In the genomic region with DNA sequence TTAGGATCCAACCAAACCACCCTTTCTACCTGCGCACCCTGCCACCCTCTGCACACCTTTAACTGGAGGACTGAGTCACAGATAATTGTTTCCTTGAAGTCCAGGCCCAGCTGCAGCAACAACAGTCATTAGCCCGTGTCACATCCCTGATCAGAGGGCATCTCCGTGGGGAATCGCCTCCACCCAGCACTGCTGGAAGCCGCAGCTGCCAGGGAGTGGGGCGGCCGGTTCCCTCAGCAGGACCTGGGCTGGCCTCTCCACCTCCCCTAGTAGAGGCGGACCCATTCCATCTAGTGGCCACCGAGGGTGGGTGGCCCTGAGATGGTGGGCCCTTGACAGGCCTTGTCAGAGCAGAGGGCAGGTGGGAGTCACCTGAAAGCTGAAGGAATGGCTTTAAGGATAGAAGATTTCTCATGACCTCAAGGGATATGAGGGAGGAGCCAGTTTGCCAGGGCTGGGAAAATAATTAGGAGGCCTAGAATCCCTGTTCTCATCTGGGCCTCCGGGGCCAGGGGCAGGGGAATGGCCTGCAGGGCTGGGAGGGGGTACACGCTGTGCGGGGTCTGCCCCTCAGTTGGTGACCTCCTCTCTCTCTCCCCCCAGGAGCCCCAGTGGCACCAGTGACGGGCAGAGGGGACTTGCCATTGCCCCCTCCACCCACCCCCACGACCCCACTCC, we compare ENCODE assay signal across 1 cellular context.
TF ChIP-seq lines count a peak whose summit lies in the region.

No MANE protein-coding gene starts in this region.

TF ChIP-seq in HepG2, 621 proteins besides CTCF, POLR2A, EP300 and RAD21:
- TF ChIP-seq ZBTB4 (CRISPR knock-in tag; IDR thresholded peaks at IDR 0.05; ENCODE audit: borderline replicate concordance) (no peak), RBFOX2 (IDR thresholded peaks at IDR 0.05; ENCODE audit: low read depth, low read length) (peak; percentile 49), ZC3H13 (CRISPR knock-in tag; IDR thresholded peaks at IDR 0.05) (peak; percentile 86), EHMT2 (IDR thresholded peaks at IDR 0.05; ENCODE audit: borderline replicate concordance, low read depth, low read length) (no peak), SSRP1 (CRISPR knock-in tag; IDR thresholded peaks at IDR 0.05) (0 out of 2 replicates have a peak, but pooled peaks have one; percentile 59), USF2 (IDR thresholded peaks at IDR 0.05; ENCODE audit: low read depth, low read length) (no peak), USF2 (CRISPR knock-in tag; IDR thresholded peaks at IDR 0.05; ENCODE audit: borderline replicate concordance) (no peak), ZNF772 (CRISPR knock-in tag; IDR thresholded peaks at IDR 0.05) (0 out of 2 replicates have a peak, but pooled peaks have one; percentile 22), HNF1B (CRISPR knock-in tag; IDR thresholded peaks at IDR 0.05) (0 out of 2 replicates have a peak, but pooled peaks have one; percentile 43), POLR2G (IDR thresholded peaks at IDR 0.05; ENCODE audit: low read depth, low read length) (peak; percentile 43), FUBP1 (CRISPR knock-in tag; IDR thresholded peaks at IDR 0.05; ENCODE audit: borderline replicate concordance) (no peak), ZBTB7B (CRISPR knock-in tag; IDR thresholded peaks at IDR 0.05) (no peak), AGO2 (optimal IDR thresholded peaks at IDR 0.05; ENCODE audit: low read depth, low read length) (peak; percentile 65), TBX2 (CRISPR knock-in tag; IDR thresholded peaks at IDR 0.05; ENCODE audit: borderline replicate concordance) (0 out of 2 replicates have a peak, but pooled peaks have one; percentile 32)
- TF ChIP-seq, protein P1, sequence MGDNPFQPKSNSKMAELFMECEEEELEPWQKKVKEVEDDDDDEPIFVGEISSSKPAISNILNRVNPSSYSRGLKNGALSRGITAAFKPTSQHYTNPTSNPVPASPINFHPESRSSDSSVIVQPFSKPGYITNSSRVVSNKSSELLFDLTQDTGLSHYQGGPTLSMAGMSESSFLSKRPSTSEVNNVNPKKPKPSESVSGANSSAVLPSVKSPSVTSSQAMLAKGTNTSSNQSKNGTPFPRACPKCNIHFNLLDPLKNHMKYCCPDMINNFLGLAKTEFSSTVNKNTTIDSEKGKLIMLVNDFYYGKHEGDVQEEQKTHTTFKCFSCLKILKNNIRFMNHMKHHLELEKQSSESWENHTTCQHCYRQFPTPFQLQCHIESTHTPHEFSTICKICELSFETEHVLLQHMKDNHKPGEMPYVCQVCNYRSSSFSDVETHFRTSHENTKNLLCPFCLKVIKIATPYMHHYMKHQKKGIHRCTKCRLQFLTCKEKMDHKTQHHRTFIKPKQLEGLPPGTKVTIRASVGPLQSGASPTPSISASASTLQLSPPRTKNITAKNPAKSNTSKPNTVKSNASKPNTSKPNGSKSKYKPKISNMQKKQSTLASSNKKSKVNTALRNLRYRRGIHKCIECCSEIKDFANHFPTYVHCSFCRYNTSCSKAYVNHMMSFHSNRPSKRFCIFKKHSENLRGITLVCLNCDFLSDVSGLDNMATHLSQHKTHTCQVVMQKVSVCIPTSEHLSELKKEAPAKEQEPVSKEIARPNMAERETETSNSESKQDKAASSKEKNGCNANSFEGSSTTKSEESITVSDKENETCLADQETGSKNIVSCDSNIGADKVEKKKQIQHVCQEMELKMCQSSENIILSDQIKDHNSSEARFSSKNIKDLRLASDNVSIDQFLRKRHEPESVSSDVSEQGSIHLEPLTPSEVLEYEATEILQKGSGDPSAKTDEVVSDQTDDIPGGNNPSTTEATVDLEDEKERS (CRISPR knock-in tag; IDR thresholded peaks at IDR 0.05), result no peak
- TF ChIP-seq, protein P2, sequence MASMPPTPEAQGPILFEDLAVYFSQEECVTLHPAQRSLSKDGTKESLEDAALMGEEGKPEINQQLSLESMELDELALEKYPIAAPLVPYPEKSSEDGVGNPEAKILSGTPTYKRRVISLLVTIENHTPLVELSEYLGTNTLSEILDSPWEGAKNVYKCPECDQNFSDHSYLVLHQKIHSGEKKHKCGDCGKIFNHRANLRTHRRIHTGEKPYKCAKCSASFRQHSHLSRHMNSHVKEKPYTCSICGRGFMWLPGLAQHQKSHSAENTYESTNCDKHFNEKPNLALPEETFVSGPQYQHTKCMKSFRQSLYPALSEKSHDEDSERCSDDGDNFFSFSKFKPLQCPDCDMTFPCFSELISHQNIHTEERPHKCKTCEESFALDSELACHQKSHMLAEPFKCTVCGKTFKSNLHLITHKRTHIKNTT (CRISPR knock-in tag; IDR thresholded peaks at IDR 0.05), result no peak
